11 cellular contexts compared by ENCODE assay signal in genomic region chr21:15182731-15183130, GRCh38.
"Had no signal": no experiment of that assay in that cellular context is flagged by ENCODE, and none has a peak within 500 bp of the region (broad histone marks: within the 10 kb centered on the region; RNA-seq: fewer than 3 reads in every experiment).

No MANE protein-coding gene starts in this region.

- H3K27ac ChIP-seq: GM23248, HL-60, KMS-11 had no signal

- DNase-seq: GM23248, GOT3, H7, HFFc6, Karpas-422, KBM-7 had no signal

- H3K36me3 ChIP-seq: HAP-1 had no signal

- H3K4me2 ChIP-seq: KMS-11 had no signal

- ATAC-seq: HCT116, HepG2 had no signal

- FAIRE-seq: HepG2 had no signal

- H3K9me3 ChIP-seq: HAP-1 had no signal

- H3K4me1 ChIP-seq: HAP-1 had no signal

- H3K9ac ChIP-seq: GM23248, KMS-11 had no signal

- H3K4me3 ChIP-seq: GM23248, HAP-1 had no signal

- H2AFZ ChIP-seq: GM23248 had no signal
